Comparison of ENCODE assay signal across 17 cellular contexts in genomic region chr3:185724761-185725160, GRCh38.
DNase-seq lines count a peak whose midpoint lies in the region; ATAC-seq and TF ChIP-seq lines count a peak whose summit lies in the region.
"Had no signal": no experiment of that assay in that cellular context is flagged by ENCODE, and none has a peak within 500 bp of the region (broad histone marks: within the 10 kb centered on the region; RNA-seq: fewer than 3 reads in every experiment).

No MANE protein-coding gene starts in this region.

- peaks cover 5% of the 10 kb centered on the region for H3K9me3 Mint-ChIP-seq in mesothelial cell of epicardium
- H3K9me3 Mint-ChIP-seq: activated naive CD8-positive, alpha-beta T cell treated with anti-CD3 and anti-CD28 coated beads, Interleukin-2, amount 10 ng/mL, durations not matched to agents 7 days and 5 days; activated T-cell treated with anti-CD3 and anti-CD28 coated beads, Interleukin-2, amount 50 U/mL, for 4 hours had no signal

- H3K4me3 Mint-ChIP-seq in mesothelial cell of epicardium: no peak overlapping the region
- H3K4me3 Mint-ChIP-seq: activated naive CD8-positive, alpha-beta T cell treated with anti-CD3 and anti-CD28 coated beads, Interleukin-2, amount 10 ng/mL, durations not matched to agents 7 days and 5 days; activated T-cell treated with anti-CD3 and anti-CD28 coated beads, Interleukin-2, amount 50 U/mL, for 4 hours had no signal

- no peak for TF ChIP-seq CTCF in AG10803 (conservative IDR thresholded peaks at IDR 0.05; ENCODE audit: low read length)
- TF ChIP-seq CTCF in choroid plexus epithelial cell (conservative IDR thresholded peaks at IDR 0.05; ENCODE audit: low read depth, low read length): no peak
- no peak for TF ChIP-seq CTCF in mesothelial cell of epicardium (IDR thresholded peaks at IDR 0.05; ENCODE audit: unreplicated experiment)

- no peak for ATAC-seq in HG02981 (IDR thresholded peaks at IDR 0.05; ENCODE audit: unreplicated experiment)
- ATAC-seq: activated T-cell treated with anti-CD3 and anti-CD28 coated beads, Interleukin-2, amount 50 U/mL, for 4 hours; heart left ventricle had no signal

- peaks cover 33% of the 10 kb centered on the region for H3K4me1 Mint-ChIP-seq in mesothelial cell of epicardium
- H3K4me1 Mint-ChIP-seq: activated naive CD8-positive, alpha-beta T cell treated with anti-CD3 and anti-CD28 coated beads, Interleukin-2, amount 10 ng/mL, durations not matched to agents 7 days and 5 days had no signal

- H3K4me3 ChIP-seq in AG10803 (ENCODE audit: low read length) (no peak overlapping the region), choroid plexus epithelial cell (ENCODE audit: low read depth, low read length) (no peak overlapping the region)
- H3K4me3 ChIP-seq: heart left ventricle, prostate gland had no signal

- H3K27me3 Mint-ChIP-seq in mesothelial cell of epicardium (ENCODE audit: low read depth): no peaks in the 10 kb centered on the region

- H3K27ac Mint-ChIP-seq in mesothelial cell of epicardium: peak overlapping the region; percentile 44
- H3K27ac Mint-ChIP-seq: activated naive CD8-positive, alpha-beta T cell treated with anti-CD3 and anti-CD28 coated beads, Interleukin-2, amount 10 ng/mL, durations not matched to agents 7 days and 5 days had no signal

- DNase-seq in AG10803 (ENCODE audit: low read depth): peak; percentile 87
- DNase-seq in M059J (ENCODE audit: low read depth): peak; percentile 42
- DNase-seq in choroid plexus epithelial cell (ENCODE audit: low read depth): peak; percentile 83
- DNase-seq in mesothelial cell of epicardium (ENCODE audit: low spot score in 2 of 2, unreplicated experiment in 2 of 2): no peak
- DNase-seq in GDM1 (lab: John Stamatoyannopoulos, UW): no peak
- no peak for DNase-seq in medulla oblongata (ENCODE audit: extremely low spot score)
- DNase-seq in MV-4-11 (lab: John Stamatoyannopoulos, UW): no peak
- DNase-seq: activated CD4-positive, alpha-beta T cell treated with anti-CD3 and anti-CD28 coated beads, Interleukin-2, amount 50 U/mL, for 4 hours; activated naive CD8-positive, alpha-beta T cell treated with anti-CD3 and anti-CD28 coated beads, Interleukin-2, amount 10 ng/mL, durations not matched to agents 7 days and 5 days; activated T-cell treated with anti-CD3 and anti-CD28 coated beads, Interleukin-2, amount 50 U/mL, for 4 hours; heart left ventricle; Karpas-422; kidney glomerular epithelial cell; NCI-H510A; stimulated activated CD4-positive, alpha-beta T cell treated with anti-CD3 and anti-CD28 coated beads, Interleukin-15, amount 100 ng/mL, for 24 hours had no signal

- peaks cover 8% of the 10 kb centered on the region for H3K36me3 Mint-ChIP-seq in mesothelial cell of epicardium
- H3K36me3 Mint-ChIP-seq: activated naive CD8-positive, alpha-beta T cell treated with anti-CD3 and anti-CD28 coated beads, Interleukin-2, amount 10 ng/mL, durations not matched to agents 7 days and 5 days had no signal

Comparison
In these comparisons a context has a peak if more than half of its experiments do, and no peak if none do; other contexts are left out.
1. DNase-seq: peak in AG10803 (single experiment), M059J (single experiment) and choroid plexus epithelial cell (single experiment); none in mesothelial cell of epicardium (0 of 2), GDM1 (single experiment), medulla oblongata (single experiment) and MV-4-11 (single experiment).